Comparison of ENCODE assay signal across 1 cellular context in genomic region chr15:60701261-60702019, GRCh38.
TF ChIP-seq lines count a peak whose summit lies in the region.

No MANE protein-coding gene starts in this region.

TF ChIP-seq in IMR-90, 13 proteins besides CTCF, POLR2A, EP300 and RAD21:
- TF ChIP-seq MAZ (IDR thresholded peaks at IDR 0.05; ENCODE audit: borderline replicate concordance, low read depth, low read length): no peak
- no peak for TF ChIP-seq CEBPB (IDR thresholded peaks at IDR 0.05; ENCODE audit: low read depth, low read length)
- no peak for TF ChIP-seq NFE2L2 (IDR thresholded peaks at IDR 0.05; ENCODE audit: low read depth, low read length)
- TF ChIP-seq MAFK (IDR thresholded peaks at IDR 0.05; ENCODE audit: low read depth, low read length): no peak
- TF ChIP-seq RCOR1 (IDR thresholded peaks at IDR 0.05; ENCODE audit: insufficient replicate concordance, low read length): no peak
- no peak for TF ChIP-seq BHLHE40 (IDR thresholded peaks at IDR 0.05; ENCODE audit: low read depth, low read length)
- TF ChIP-seq FOS (IDR thresholded peaks at IDR 0.05; ENCODE audit: low read depth, low read length): no peak
- TF ChIP-seq ELK1 (IDR thresholded peaks at IDR 0.05; ENCODE audit: borderline replicate concordance, low read depth, low read length): no peak
